ENCODE assay signal across 26 cellular contexts in the genomic region with DNA sequence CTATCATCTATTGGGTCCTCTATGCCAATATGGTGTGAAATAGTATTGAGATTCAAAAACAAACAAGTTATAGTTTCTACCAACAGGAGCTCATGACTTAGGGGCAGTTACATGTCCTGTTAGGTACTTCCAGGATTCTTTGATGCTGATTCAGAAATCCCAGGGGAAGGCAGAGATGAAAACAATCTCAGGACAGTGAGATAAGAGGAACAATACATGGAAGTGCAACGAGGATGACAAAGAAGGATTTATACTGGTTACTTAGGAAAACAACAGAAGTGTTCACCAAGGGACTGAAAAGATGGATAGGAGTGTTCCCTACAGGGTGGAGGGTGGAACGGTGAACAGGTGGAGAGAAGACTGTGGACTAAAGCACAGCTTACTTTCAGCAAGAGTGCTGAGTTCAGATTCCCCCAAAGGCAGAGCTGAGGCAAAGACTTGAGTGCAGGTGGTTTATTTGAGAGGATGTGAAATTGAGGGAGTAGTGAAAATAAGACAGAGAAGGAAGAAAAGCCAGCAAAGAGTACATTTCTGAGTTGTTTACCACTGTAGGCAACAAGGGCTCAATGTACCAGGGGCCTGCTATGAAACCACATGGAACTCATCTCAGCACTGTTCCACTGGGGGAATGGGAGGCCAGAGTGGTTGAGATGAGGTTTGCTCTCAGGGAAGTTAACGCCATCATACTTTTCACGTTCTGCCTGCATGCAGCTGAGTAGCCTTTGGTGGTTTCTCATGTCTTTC.
DNase-seq lines count a peak whose midpoint lies in the region; ATAC-seq and TF ChIP-seq lines count a peak whose summit lies in the region.
"Had no signal": no experiment of that assay in that cellular context is flagged by ENCODE, and none has a peak within 500 bp of the region (broad histone marks: within the 10 kb centered on the region; RNA-seq: fewer than 3 reads in every experiment).

No MANE protein-coding gene starts in this region.

- H3K9me3 ChIP-seq in right cardiac atrium (ENCODE audit: control insufficient read depth, low read length) (no peaks in the 10 kb centered on the region), esophagus muscularis mucosa (no peaks in the 10 kb centered on the region), tibial nerve (no peaks in the 10 kb centered on the region)
- H3K9me3 ChIP-seq: heart right ventricle, testis had no signal

- no peaks in the 10 kb centered on the region for H3K36me3 ChIP-seq in esophagus muscularis mucosa
- H3K36me3 ChIP-seq in tibial nerve = no peaks in the 10 kb centered on the region
- H3K36me3 ChIP-seq: heart right ventricle, neural progenitor cell, SJCRH30, WERI-Rb-1 had no signal

- H3K4me1 ChIP-seq in right cardiac atrium (ENCODE audit: control insufficient read depth, insufficient read depth, low read length) (no peaks in the 10 kb centered on the region), esophagus muscularis mucosa (no peaks in the 10 kb centered on the region), tibial nerve (no peaks in the 10 kb centered on the region)
- H3K4me1 ChIP-seq: neural progenitor cell, testis had no signal

- intact Hi-C loops in right cardiac atrium (cut with DNase I) (no loop called here), Right ventricle myocardium inferior (cut with DNase I) (no loop called here), esophagus muscularis mucosa (cut with DNase I) (no loop called here)

- TF ChIP-seq CTCF in esophagus muscularis mucosa (IDR thresholded peaks at IDR 0.05) = no peak
- TF ChIP-seq CTCF in tibial nerve (IDR thresholded peaks at IDR 0.05) = no peak

- no peak for DNase-seq in right cardiac atrium
- no peak for DNase-seq in Right ventricle myocardium inferior (ENCODE audit: missing footprints)
- peak; percentile 13 for DNase-seq in LHCN-M2 (ENCODE audit: low read depth)
- DNase-seq in esophagus muscularis mucosa (ENCODE audit: extremely low spot score) = peak; percentile 10
- DNase-seq in tibial nerve (ENCODE audit: low spot score in 2 of 2) = no peak
- DNase-seq in glomerular visceral epithelial cell (ENCODE audit: extremely low spot score) = no peak
- DNase-seq: activated CD4-positive, alpha-beta T cell treated with anti-CD3 and anti-CD28 coated beads, Interleukin-2, amount 50 U/mL, for 1 hour; activated naive CD4-positive, alpha-beta T cell treated with Interleukin-2 at 50 U/mL for 16 hours; activated T-cell treated with anti-CD3 and anti-CD28 coated beads, Interleukin-2, amount 50 U/mL, for 48 hours; CD4-positive, alpha-beta T cell; cerebellar nuclear complex; heart right ventricle; NCI-H1105 treated with DMSO at 0.1 percent for 48 hours; NCI-H2081 treated with DMSO at 0.1 percent for 48 hours; NCI-H226; NCI-H69; SJCRH30; stimulated activated CD4-positive, alpha-beta T cell treated with anti-CD3 and anti-CD28 coated beads, Interleukin-4, amount 100 ng/mL, for 4 hours; stimulated activated naive CD4-positive, alpha-beta T cell treated with Interleukin-2 at 50 U/mL for 16 hours; T1000; testis; WERI-Rb-1 had no signal

- WGBS in right cardiac atrium = 66% methylated on average over 4 of the region's 4 CpGs
- WGBS in esophagus muscularis mucosa = 86% methylated on average over 4 of the region's 4 CpGs
- 69 to 75% methylated on average over 4 of the region's 4 CpGs for WGBS in tibial nerve, 2 donors

- H3K27ac ChIP-seq in right cardiac atrium (ENCODE audit: low read length) (no peak overlapping the region), esophagus muscularis mucosa (replicated peaks in 1 of 4) (no peak overlapping the region), tibial nerve (no peak overlapping the region)
- H3K27ac ChIP-seq: heart right ventricle, neural progenitor cell, SJCRH30, testis, WERI-Rb-1 had no signal

- TF ChIP-seq EP300 in esophagus muscularis mucosa (IDR thresholded peaks at IDR 0.05) (no peak), tibial nerve (IDR thresholded peaks at IDR 0.05) (no peak)

- TF ChIP-seq POLR2A in esophagus muscularis mucosa (IDR thresholded peaks at IDR 0.05; ENCODE audit: low read depth) (no peak), tibial nerve (IDR thresholded peaks at IDR 0.05) (no peak)

- no peak overlapping the region for H3K4me3 ChIP-seq in right cardiac atrium (ENCODE audit: low read length)
- no peak overlapping the region for H3K4me3 ChIP-seq in esophagus muscularis mucosa
- no peak overlapping the region for H3K4me3 ChIP-seq in tibial nerve
- H3K4me3 ChIP-seq: heart right ventricle, lung, neural progenitor cell, SJCRH30, testis had no signal

- H3K27me3 ChIP-seq in right cardiac atrium (ENCODE audit: control insufficient read depth, insufficient read depth) = no peaks in the 10 kb centered on the region
- no peaks in the 10 kb centered on the region for H3K27me3 ChIP-seq in esophagus muscularis mucosa
- H3K27me3 ChIP-seq in tibial nerve = no peaks in the 10 kb centered on the region
- H3K27me3 ChIP-seq: testis had no signal

- ATAC-seq in right cardiac atrium (peak; percentile 33 to 83), Right ventricle myocardium inferior (no peak), HG02610 (IDR thresholded peaks at IDR 0.05; ENCODE audit: unreplicated experiment) (no peak), HG02759 (IDR thresholded peaks at IDR 0.05; ENCODE audit: unreplicated experiment) (no peak)

Comparison
In these comparisons a context has a peak if more than half of its experiments do, and no peak if none do; other contexts are left out.
1. ATAC-seq: peak in right cardiac atrium (2 of 2); none in Right ventricle myocardium inferior (single experiment), HG02610 (single experiment) and HG02759 (single experiment).
2. DNase-seq: peak in LHCN-M2 (single experiment) and esophagus muscularis mucosa (single experiment); none in right cardiac atrium (0 of 3), Right ventricle myocardium inferior (single experiment), tibial nerve (0 of 2) and glomerular visceral epithelial cell (single experiment).